20 cellular contexts compared by ENCODE assay signal in the genomic region with DNA sequence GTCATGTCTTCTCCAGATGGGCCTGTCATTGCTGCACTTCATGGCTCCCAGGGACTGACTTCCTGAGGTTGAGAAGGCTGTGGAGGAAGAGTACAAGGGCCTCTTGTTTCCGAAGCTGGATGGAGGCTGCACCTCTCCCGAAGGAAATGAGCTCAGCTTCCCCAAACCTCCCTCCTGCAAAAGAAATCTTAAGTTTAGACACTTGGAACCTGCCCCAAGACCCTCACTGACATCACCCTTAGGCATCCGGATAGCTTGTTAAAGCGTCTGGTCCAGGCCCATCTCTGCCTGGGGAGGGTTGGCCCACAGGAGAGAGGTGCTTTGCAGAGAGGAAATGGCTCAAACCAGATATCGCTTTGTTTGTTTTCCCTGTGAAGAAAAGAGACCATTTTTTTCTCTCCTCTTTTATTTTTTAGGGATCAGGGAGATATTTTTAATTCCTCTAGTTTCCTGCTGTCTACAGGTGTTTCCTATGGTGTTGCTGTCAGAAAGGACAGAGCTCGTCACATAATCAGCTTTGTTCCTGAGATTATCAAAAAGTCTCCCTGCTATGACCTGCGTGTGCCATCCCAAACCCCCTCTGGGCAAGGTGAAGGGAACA. TPM values are rescaled to one million over a fixed set of nuclear protein-coding genes. Genes with fewer than 3 reads are reported as not detected.
DNase-seq lines count a peak whose midpoint lies in the region; ATAC-seq and TF ChIP-seq lines count a peak whose summit lies in the region.
"Had no signal": no experiment of that assay in that cellular context is flagged by ENCODE, and none has a peak within 500 bp of the region (broad histone marks: within the 10 kb centered on the region; RNA-seq: fewer than 3 reads in every experiment).

No MANE protein-coding gene starts in this region.

- TF ChIP-seq CTCF in CD4-positive, alpha-beta T cell (IDR thresholded peaks at IDR 0.05): no peak
- TF ChIP-seq CTCF in nephron progenitor cell (IDR thresholded peaks at IDR 0.05): no peak

- no peaks in the 10 kb centered on the region for H3K27me3 ChIP-seq in CD4-positive, alpha-beta T cell (ENCODE audit: control insufficient read depth, insufficient read depth, low read length)

- H3K4me1 Mint-ChIP-seq in CD4-positive, alpha-beta T cell (ENCODE audit: low read depth): peaks cover 98% of the 10 kb centered on the region
- H3K4me1 Mint-ChIP-seq in T-cell: peaks cover 92 to 98% (median 97%) of the 10 kb centered on the region in 3 donors
- H3K4me1 Mint-ChIP-seq in naive thymus-derived CD8-positive, alpha-beta T cell: peaks cover 63 to 99% (median 95%) of the 10 kb centered on the region in 4 donors
- peaks cover 24% of the 10 kb centered on the region for H3K4me1 Mint-ChIP-seq in nephron progenitor cell

- H3K36me3 Mint-ChIP-seq in CD4-positive, alpha-beta T cell (ENCODE audit: low read depth): peaks cover 80% of the 10 kb centered on the region
- peaks cover 11% of the 10 kb centered on the region for H3K36me3 Mint-ChIP-seq in T-cell
- H3K36me3 Mint-ChIP-seq in naive thymus-derived CD8-positive, alpha-beta T cell: peaks cover 0 to 77% (median 2%) of the 10 kb centered on the region in 3 donors
- H3K36me3 Mint-ChIP-seq in nephron progenitor cell (ENCODE audit: low read depth): no peaks in the 10 kb centered on the region

- no peak overlapping the region for H3K4me3 Mint-ChIP-seq in CD4-positive, alpha-beta T cell
- peak overlapping the region in 1 of 3 donors; percentile 44 for H3K4me3 Mint-ChIP-seq in T-cell
- H3K4me3 Mint-ChIP-seq in naive thymus-derived CD8-positive, alpha-beta T cell: peak overlapping the region in 8 of 10 donors; percentile 16 to 67 (median 50)
- H3K4me3 Mint-ChIP-seq in nephron progenitor cell: no peak overlapping the region
- H3K4me3 Mint-ChIP-seq: dendritic cell treated with granulocyte-macrophage colony-stimulating factor and Interleukin-4, amounts not matched to agents 40 ng/mL and 50 ng/mL, for 4 days had no signal

- no peaks in the 10 kb centered on the region for H3K9me3 Mint-ChIP-seq in CD4-positive, alpha-beta T cell
- H3K9me3 Mint-ChIP-seq in T-cell (no peaks in the 10 kb centered on the region), nephron progenitor cell (no peaks in the 10 kb centered on the region)
- H3K9me3 Mint-ChIP-seq in naive thymus-derived CD8-positive, alpha-beta T cell: no peaks in the 10 kb centered on the region
- H3K9me3 Mint-ChIP-seq: dendritic cell treated with granulocyte-macrophage colony-stimulating factor and Interleukin-4, amounts not matched to agents 40 ng/mL and 50 ng/mL, for 4 days had no signal

- intact Hi-C loops in CD4-positive, alpha-beta T cell (cut with DNase I, micrococcal nuclease): no loop called here
- intact Hi-C loops in Right ventricle myocardium inferior (cut with DNase I): no loop called here

- H3K9me3 ChIP-seq in CD4-positive, alpha-beta T cell (ENCODE audit: control insufficient read depth, low read length): no peaks in the 10 kb centered on the region

- ATAC-seq in CD4-positive, alpha-beta T cell (ENCODE audit: poor library complexity): no peak
- ATAC-seq in T-cell (replicated peaks in 1 of 4) (no peak), Right ventricle myocardium inferior (peak; percentile 54), HG02571 (IDR thresholded peaks at IDR 0.05; ENCODE audit: unreplicated experiment) (no peak)
- ATAC-seq in naive thymus-derived CD8-positive, alpha-beta T cell: no peak
- ATAC-seq: PC-3 had no signal

- DNase-seq in CD4-positive, alpha-beta T cell: no peak
- DNase-seq in T-cell: no peak
- DNase-seq in Right ventricle myocardium inferior (ENCODE audit: missing footprints): no peak
- no peak for DNase-seq in naive thymus-derived CD8-positive, alpha-beta T cell
- DNase-seq in nephron progenitor cell: no peak
- no peak for DNase-seq in T1000 (lab: John Stamatoyannopoulos, UW)
- DNase-seq in SIG-M5 (lab: John Stamatoyannopoulos, UW): no peak
- DNase-seq: activated CD4-positive, CD25-positive, alpha-beta regulatory T cell treated with anti-CD3 and anti-CD28 coated beads, Interleukin-2, amount 50 U/mL, for 72 hours; activated T-cell treated with anti-CD3 and anti-CD28 coated beads for 4 hours; aorta; DMS153; Kasumi-1; NCI-H146; NCI-H446 treated with DMSO at 0.1 percent for 48 hours; occipital lobe; PC-3 had no signal

- H3K27me3 Mint-ChIP-seq in CD4-positive, alpha-beta T cell: no peaks in the 10 kb centered on the region
- H3K27me3 Mint-ChIP-seq in T-cell (no peaks in the 10 kb centered on the region), nephron progenitor cell (ENCODE audit: low read depth, poor library complexity) (no peaks in the 10 kb centered on the region)
- no peaks in the 10 kb centered on the region for H3K27me3 Mint-ChIP-seq in naive thymus-derived CD8-positive, alpha-beta T cell
- H3K27me3 Mint-ChIP-seq: dendritic cell treated with granulocyte-macrophage colony-stimulating factor and Interleukin-4, amounts not matched to agents 40 ng/mL and 50 ng/mL, for 4 days had no signal

- POLR2A ChIA-PET in CD4-positive, alpha-beta T cell (lab: Charles Lee): interaction anchor here (1.2 to 2.6 kb wide), 2 partner anchors 13 to 17 kb away, joined by 4 to 7 read pairs; no protein-coding TSS in a partner anchor
- POLR2A ChIA-PET in T-cell (lab: Charles Lee): no interaction called here
- POLR2A ChIA-PET in naive thymus-derived CD8-positive, alpha-beta T cell (lab: Charles Lee): interaction anchor here (1.2 to 1.5 kb wide), 2 partner anchors 20 to 60 kb away, joined by 3 to 7 read pairs; no protein-coding TSS in a partner anchor

- H3K27ac Mint-ChIP-seq in CD4-positive, alpha-beta T cell: peak overlapping the region; percentile 81
- peak overlapping the region; percentile 65 to 72 for H3K27ac Mint-ChIP-seq in T-cell
- peak overlapping the region; percentile 52 to 93 (median 80) for H3K27ac Mint-ChIP-seq in naive thymus-derived CD8-positive, alpha-beta T cell
- no peak overlapping the region for H3K27ac Mint-ChIP-seq in nephron progenitor cell

- no peak overlapping the region for H3K27ac ChIP-seq in CD4-positive, alpha-beta T cell (ENCODE audit: low read depth, low read length)
- H3K27ac ChIP-seq: HL-60 had no signal

- CTCF ChIA-PET in CD4-positive, alpha-beta T cell (lab: Charles Lee): interaction anchor here (0.9 to 3.3 kb wide), 2 partner anchors 18 to 55 kb away, joined by 3 to 12 read pairs; no protein-coding TSS in a partner anchor
- CTCF ChIA-PET in T-cell (lab: Charles Lee): interaction anchor here (0.6 to 1.5 kb wide), 7 partner anchors 9 to 532 kb away, joined by 3 to 5 read pairs (median 4); no protein-coding TSS in a partner anchor

RNA-seq across cellular contexts. Expression of a gene that starts 25.0 kb away (rescaled TPM):
- 10 to 100 TPM; 42.3 to 44.6 TPM for total RNA-seq in CD4-positive, alpha-beta T cell
- total RNA-seq in T-cell (100 to 1,000 TPM; 101 to 126 (median 107) TPM), Right ventricle myocardium inferior (41.6 TPM)
- 100 to 1,000 TPM; 149 to 156 TPM for total RNA-seq in naive thymus-derived CD8-positive, alpha-beta T cell
- 100 to 1,000 TPM; 121 to 132 (median 124) TPM for polyA plus RNA-seq in naive thymus-derived CD8-positive, alpha-beta T cell
- total RNA-seq: H4, PC-3 had no signal

Comparison
In these comparisons a context has a peak if more than half of its experiments do, and no peak if none do; other contexts are left out.
1. H3K4me3 Mint-ChIP-seq: peak in naive thymus-derived CD8-positive, alpha-beta T cell (8 of 10); none in CD4-positive, alpha-beta T cell (single experiment) and nephron progenitor cell (single experiment).
2. POLR2A ChIA-PET loops: an anchor here in CD4-positive, alpha-beta T cell (1.2 to 2.6 kb wide) and naive thymus-derived CD8-positive, alpha-beta T cell (1.2 to 1.5 kb wide); none called in T-cell.